In genomic region chr1:209231476-209232156, GRCh38 we compare ENCODE assay signal across 29 cellular contexts.
"Had no signal": no experiment of that assay in that cellular context is flagged by ENCODE, and none has a peak within 500 bp of the region (broad histone marks: within the 10 kb centered on the region; RNA-seq: fewer than 3 reads in every experiment).

No MANE protein-coding gene starts in this region.

- H3K4me1 ChIP-seq: left lung, neural progenitor cell, right atrium auricular region, right lobe of liver, stomach, tibial artery, uterus had no signal

- ATAC-seq: left colon, left lung, natural killer cell had no signal

- H3K4me1 Mint-ChIP-seq: immature natural killer cell, naive B cell, natural killer cell, nephron progenitor cell, neural progenitor cell had no signal

- H3K4me3 ChIP-seq: left lung, lung, neural progenitor cell, ovary, right atrium auricular region, right lobe of liver, smooth muscle cell, stomach, thoracic aorta, tibial artery, uterus had no signal

- DNase-seq: hippocampal formation; immature natural killer cell; kidney; left colon; mesendoderm; naive B cell; natural killer cell; nephron progenitor cell; occipital lobe; ovary; right lobe of liver; stimulated activated CD4-positive, alpha-beta T cell treated with anti-CD3 and anti-CD28 coated beads, Interleukin-12 subunit alpha, Interleukin-12 subunit beta, amount 100 ng/mL, for 4 hours; stimulated activated CD4-positive, alpha-beta T cell treated with anti-CD3 and anti-CD28 coated beads, Interleukin-15, amount 100 ng/mL, for 24 hours; stimulated activated CD4-positive, alpha-beta T cell treated with anti-CD3 and anti-CD28 coated beads, Interleukin-2, amount 100 ng/mL, for 24 hours; stimulated activated CD4-positive, alpha-beta T cell treated with anti-CD3 and anti-CD28 coated beads, Interleukin-4, amount 100 ng/mL, for 1 hour; stimulated activated naive CD4-positive, alpha-beta T cell; stomach; tibial artery; uterus had no signal

- H3K27me3 Mint-ChIP-seq: progenitor cell of endocrine pancreas, type B pancreatic cell had no signal

- H3K27me3 ChIP-seq: neural progenitor cell, ovary, right atrium auricular region, uterus had no signal

- H3K9me3 ChIP-seq: neutrophil, right lobe of liver, uterus had no signal

- H3K27ac ChIP-seq: left lung, neural progenitor cell, neutrophil, ovary, right atrium auricular region, right lobe of liver, stomach, thoracic aorta, tibial artery, uterus had no signal

- H3K27ac Mint-ChIP-seq: immature natural killer cell, mesothelial cell of epicardium, naive B cell, natural killer cell, nephron progenitor cell, neural progenitor cell, progenitor cell of endocrine pancreas, type B pancreatic cell had no signal

- H3K36me3 ChIP-seq: left lung, neural progenitor cell, neutrophil, ovary, right atrium auricular region, right lobe of liver, stomach, thoracic aorta, tibial artery, uterus had no signal

- H3K4me3 Mint-ChIP-seq: immature natural killer cell, mesothelial cell of epicardium, natural killer cell, nephron progenitor cell, neural progenitor cell, type B pancreatic cell had no signal
